ENCODE assay signal across 10 cellular contexts in the genomic region with DNA sequence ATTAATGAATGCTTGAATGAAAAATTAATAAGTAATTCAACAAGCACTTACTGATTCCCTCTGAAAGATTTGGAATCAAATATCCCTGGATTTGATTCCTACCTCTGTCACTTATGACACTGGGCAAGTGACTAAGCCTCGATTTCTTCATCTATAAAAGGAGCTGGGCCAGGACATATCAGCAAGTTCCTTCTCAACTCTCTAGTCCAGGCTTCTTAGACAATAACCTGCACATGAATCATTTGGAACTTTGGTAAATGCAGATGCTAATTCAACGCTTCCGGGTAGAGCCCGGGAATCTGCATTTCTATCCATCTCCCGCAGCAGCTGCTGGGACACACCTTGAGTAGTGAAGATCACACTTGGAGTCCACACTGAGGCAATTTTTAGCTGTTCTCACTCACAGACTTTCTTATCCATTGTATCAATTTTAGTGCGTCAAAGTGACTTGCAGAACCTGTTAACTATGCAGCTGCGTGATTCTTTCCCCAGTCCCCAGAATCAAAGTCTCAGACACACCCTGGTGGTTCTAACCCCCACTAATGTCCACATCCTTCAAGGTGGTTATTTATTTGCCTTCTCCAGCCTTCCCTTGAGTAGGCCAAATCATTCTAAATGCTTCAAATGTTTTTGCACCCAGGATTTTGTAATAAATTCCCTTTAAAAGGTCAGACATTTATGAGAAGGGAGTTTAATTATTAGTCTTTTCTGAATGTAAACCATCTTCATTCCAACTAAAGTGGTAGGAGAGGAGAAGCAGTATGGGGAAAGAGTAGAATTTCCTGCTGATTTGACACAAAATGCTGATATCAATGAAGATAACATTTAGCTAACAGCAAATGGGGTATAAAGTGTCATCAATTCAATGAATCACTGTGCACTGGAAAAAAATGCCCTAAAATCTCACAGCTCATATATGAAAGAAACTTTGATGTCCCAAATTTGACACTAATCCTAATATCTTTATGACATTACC. TPM values are rescaled to one million over a fixed set of nuclear protein-coding genes. Genes with fewer than 3 reads are reported as not detected.
DNase-seq lines count a peak whose midpoint lies in the region; ATAC-seq, FAIRE-seq and TF ChIP-seq lines count a peak whose summit lies in the region.
"Had no signal": no experiment of that assay in that cellular context is flagged by ENCODE, and none has a peak within 500 bp of the region (broad histone marks: within the 10 kb centered on the region; RNA-seq: fewer than 3 reads in every experiment).

No MANE protein-coding gene starts in this region.

- no peaks in the 10 kb centered on the region for H3K36me3 Mint-ChIP-seq in HFFc6 (ENCODE audit: low read depth)

- H3K4me2 ChIP-seq in A549 (peak overlapping the region; percentile 80), MM.1S (ENCODE audit: low read depth, low read length) (no peak overlapping the region)

- no peaks in the 10 kb centered on the region; the same call in none of the 2 replicates for H3K27me3 Mint-ChIP-seq in HFFc6 (ENCODE audit: insufficient read depth)

- H3K27ac Mint-ChIP-seq in HFFc6, result peak overlapping the region; percentile 52

- TF ChIP-seq RAD21 in A549 (conservative IDR thresholded peaks at IDR 0.05 in 1 of 2, IDR thresholded peaks at IDR 0.05 in 1 of 2), result peak; percentile 23 to 46; a peak in 4 of 5 replicates

- H3K27me3 ChIP-seq in adipocyte (replicated peaks; ENCODE audit: control insufficient read depth, insufficient read depth, low read length), result no peaks in the 10 kb centered on the region
- H3K27me3 ChIP-seq in MM.1S (replicated peaks; ENCODE audit: insufficient read depth, low read length), result no peaks in the 10 kb centered on the region

- H3K4me1 ChIP-seq in A549 (peaks cover 79% of the 10 kb centered on the region), adipocyte (ENCODE audit: control insufficient read depth, insufficient read depth, low read length) (peaks cover 11% of the 10 kb centered on the region), MM.1S (ENCODE audit: low read length) (no peaks in the 10 kb centered on the region)

- TF ChIP-seq EP300 in A549 (IDR thresholded peaks at IDR 0.05), result peak; percentile 90 to 97; a peak in 4 of 5 replicates

- no peaks in the 10 kb centered on the region for H4K20me1 ChIP-seq in MM.1S (ENCODE audit: insufficient read depth, low read length)

- CTCF ChIA-PET in A549 (lab: Yijun Ruan, JAX), result interaction anchor here (0.8 to 2.8 kb wide), 7 partner anchors 8 to 182 kb away, joined by 3 to 11 read pairs (median 4); partner anchors contain the start of genes BYSL and MED20

- H3K9me2 ChIP-seq in MM.1S (replicated peaks; ENCODE audit: insufficient read depth, low read length), result no peaks in the 10 kb centered on the region

- H3K4me1 Mint-ChIP-seq in HFFc6 (ENCODE audit: low read depth), result peaks cover 39% of the 10 kb centered on the region

- no peak overlapping the region for H3K9ac ChIP-seq in adipocyte (ENCODE audit: low read length)
- no peak overlapping the region for H3K9ac ChIP-seq in MM.1S (ENCODE audit: low read length)

- H3K9me3 ChIP-seq in A549 (no peaks in the 10 kb centered on the region), adipocyte (ENCODE audit: control insufficient read depth, low read length) (no peaks in the 10 kb centered on the region), MM.1S (replicated peaks; ENCODE audit: insufficient read depth, low read length) (no peaks in the 10 kb centered on the region)

- WGBS in A549 (ENCODE audit: missing lambda C conversion rate), result 4% methylated on average over 7 of the region's 7 CpGs

- H3K4me3 ChIP-seq in A549, result peak overlapping the region; percentile 18; the same call in 1 of the 3 replicates
- H3K4me3 ChIP-seq in adipocyte (ENCODE audit: low read length), result no peak overlapping the region
- no peak overlapping the region for H3K4me3 ChIP-seq in MM.1S (ENCODE audit: low read length)

- no peak for TF ChIP-seq CTCF in A549 (IDR thresholded peaks at IDR 0.05)
- no peak for TF ChIP-seq CTCF in HFFc6 (IDR thresholded peaks at IDR 0.05)
- no peak for TF ChIP-seq CTCF in MM.1S (IDR thresholded peaks at IDR 0.05; ENCODE audit: low read length)

- no peak overlapping the region for H2AFZ ChIP-seq in MM.1S (ENCODE audit: low read length)

- no peaks in the 10 kb centered on the region for H3K36me3 ChIP-seq in adipocyte (ENCODE audit: control insufficient read depth, insufficient read depth, low read length, severe bottlenecking)
- H3K36me3 ChIP-seq in MM.1S (replicated peaks; ENCODE audit: insufficient read depth, low read length), result no peaks in the 10 kb centered on the region

- no peak for FAIRE-seq in A549 (lab: Jason Lieb, UNC)

- ATAC-seq in A549 (peak; percentile 85 to 91), left lobe of liver (no peak)

- H3K9me3 Mint-ChIP-seq in HFFc6, result no peaks in the 10 kb centered on the region

- H3F3A ChIP-seq in MM.1S (ENCODE audit: insufficient read depth, low read length), result no peaks in the 10 kb centered on the region

- H3K27ac ChIP-seq in A549 (peak overlapping the region; percentile 95 to 97), MM.1S (ENCODE audit: low read length) (no peak overlapping the region)

- POLR2A ChIA-PET in A549 (lab: Yijun Ruan, JAX), result interaction anchor here (0.8 to 2.8 kb wide), 5 partner anchors 25 to 180 kb away, joined by 3 to 12 read pairs (median 4); partner anchors contain the start of genes CCND3 and TOMM6

- DNase-seq in A549 (ENCODE audit: low read depth in 1 of 2, low spot score in 1 of 2), result peak; percentile 44 to 97
- peak; percentile 47 for DNase-seq in HFFc6
- peak; percentile 29 for DNase-seq in adipocyte (ENCODE audit: low read depth)
- peak; percentile 7 for DNase-seq in left lobe of liver (ENCODE audit: low spot score)
- no peak for DNase-seq in effector CD8-positive, alpha-beta T cell (lab: John Stamatoyannopoulos, UW)
- DNase-seq in UCSD-AML1 (lab: John Stamatoyannopoulos, UW; ENCODE audit: unreplicated experiment), result no peak
- DNase-seq in NCI-H1930 (lab: John Stamatoyannopoulos, UW), result no peak
- no peak for DNase-seq in MM.1S
- DNase-seq: COR-L47, NCI-H2029 had no signal

- no peak for TF ChIP-seq POLR2A in A549 (IDR thresholded peaks at IDR 0.05; ENCODE audit: low read length)

- H3K79me2 ChIP-seq in MM.1S (ENCODE audit: low read length), result no peaks in the 10 kb centered on the region

- H3K4me3 Mint-ChIP-seq in HFFc6, result peak overlapping the region; percentile 27

TF ChIP-seq in A549, 52 proteins besides CTCF, POLR2A, EP300 and RAD21 (continues in another document):
- no peak for TF ChIP-seq RFX5 (IDR thresholded peaks at IDR 0.05)
- no peak for TF ChIP-seq ZFP36 (IDR thresholded peaks at IDR 0.05; ENCODE audit: borderline replicate concordance, partially characterized antibody)
- TF ChIP-seq, protein P1, sequence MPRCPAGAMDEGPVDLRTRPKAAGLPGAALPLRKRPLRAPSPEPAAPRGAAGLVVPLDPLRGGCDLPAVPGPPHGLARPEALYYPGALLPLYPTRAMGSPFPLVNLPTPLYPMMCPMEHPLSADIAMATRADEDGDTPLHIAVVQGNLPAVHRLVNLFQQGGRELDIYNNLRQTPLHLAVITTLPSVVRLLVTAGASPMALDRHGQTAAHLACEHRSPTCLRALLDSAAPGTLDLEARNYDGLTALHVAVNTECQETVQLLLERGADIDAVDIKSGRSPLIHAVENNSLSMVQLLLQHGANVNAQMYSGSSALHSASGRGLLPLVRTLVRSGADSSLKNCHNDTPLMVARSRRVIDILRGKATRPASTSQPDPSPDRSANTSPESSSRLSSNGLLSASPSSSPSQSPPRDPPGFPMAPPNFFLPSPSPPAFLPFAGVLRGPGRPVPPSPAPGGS (IDR thresholded peaks at IDR 0.05), result 0 out of 3 replicates have a peak, but pooled peaks have one; percentile 60
- TF ChIP-seq ZSCAN20 (CRISPR knock-in tag; IDR thresholded peaks at IDR 0.05), result no peak
- TF ChIP-seq EHMT2 (IDR thresholded peaks at IDR 0.05; ENCODE audit: low read depth), result no peak
- peak; percentile 91 for TF ChIP-seq EHF (CRISPR knock-in tag; IDR thresholded peaks at IDR 0.05)
- TF ChIP-seq, protein P2, sequence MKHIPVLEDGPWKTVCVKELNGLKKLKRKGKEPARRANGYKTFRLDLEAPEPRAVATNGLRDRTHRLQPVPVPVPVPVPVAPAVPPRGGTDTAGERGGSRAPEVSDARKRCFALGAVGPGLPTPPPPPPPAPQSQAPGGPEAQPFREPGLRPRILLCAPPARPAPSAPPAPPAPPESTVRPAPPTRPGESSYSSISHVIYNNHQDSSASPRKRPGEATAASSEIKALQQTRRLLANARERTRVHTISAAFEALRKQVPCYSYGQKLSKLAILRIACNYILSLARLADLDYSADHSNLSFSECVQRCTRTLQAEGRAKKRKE (CRISPR knock-in tag; IDR thresholded peaks at IDR 0.05; ENCODE audit: low read depth), result peak; percentile 70; the same call in 1 of the 2 replicates
- 0 out of 2 replicates have a peak, but pooled peaks have one; percentile 51 for TF ChIP-seq HOXA7 (CRISPR knock-in tag; IDR thresholded peaks at IDR 0.05)
- no peak for TF ChIP-seq NR3C1 (IDR thresholded peaks at IDR 0.05)
- no peak for TF ChIP-seq HEYL (CRISPR knock-in tag; IDR thresholded peaks at IDR 0.05)

RNA-seq across cellular contexts. Expression of gene CCND3, which starts 26.0 kb away (rescaled TPM):
- 112 TPM in 2 replicates for polyA plus RNA-seq in A549 (2011; rRNA removed)
- 233 and 294 TPM in 2 replicates for polyA plus RNA-seq in A549 (2012; cell fraction: cytosol; rRNA removed)
- 237 and 312 TPM in 2 replicates for polyA plus RNA-seq in A549 (2012; cell fraction: nucleus; rRNA removed)
- 213 to 228 TPM (median 215 TPM) in 3 replicates for polyA plus RNA-seq in A549 (2017; fragmentation: RNase III; extraction: RNeasy Plus Mini Kit Qiagen cat#74134 plus additional on column Dnase treatment)
- polyA minus RNA-seq in A549 (2011; rRNA and poly(A)+ RNA removed), result 107 and 161 TPM in 2 replicates
- total RNA-seq in HFFc6 (2021; fragmentation: NEBNext Ultra II Directional; extraction: Animal tissue kit (Norgen Biotek cat#: 25700)), result 10 to 100 TPM; 72.4 to 92.5 (median 82.7) TPM
- total RNA-seq in left lobe of liver, result 14.7 TPM

RNA-seq across cellular contexts. Expression of gene BYSL, which starts 46.3 kb away (rescaled TPM):
- polyA plus RNA-seq in A549 (2011; rRNA removed), result 28.8 and 38.7 TPM in 2 replicates
- 51.6 and 57.2 TPM in 2 replicates for polyA plus RNA-seq in A549 (2012; cell fraction: cytosol; rRNA removed)
- polyA plus RNA-seq in A549 (2012; cell fraction: nucleus; rRNA removed), result 60.1 and 67.8 TPM in 2 replicates
- polyA plus RNA-seq in A549 (2017; fragmentation: RNase III; extraction: RNeasy Plus Mini Kit Qiagen cat#74134 plus additional on column Dnase treatment), result 60.9 to 66.9 TPM (median 61.8 TPM) in 3 replicates
- 40.0 and 41.5 TPM in 2 replicates for polyA minus RNA-seq in A549 (2011; rRNA and poly(A)+ RNA removed)
- total RNA-seq in HFFc6 (2021; fragmentation: NEBNext Ultra II Directional; extraction: Animal tissue kit (Norgen Biotek cat#: 25700)), result 10 to 100 TPM; 32.3 to 44.3 (median 33.5) TPM
- 5.3 TPM for total RNA-seq in left lobe of liver

RNA-seq across cellular contexts. Expression of gene MED20, which starts 46.7 kb away (rescaled TPM):
- 29.3 and 32.9 TPM in 2 replicates for polyA plus RNA-seq in A549 (2011; rRNA removed)
- 17.7 and 19.1 TPM in 2 replicates for polyA plus RNA-seq in A549 (2012; cell fraction: cytosol; rRNA removed)
- 15.8 and 17.8 TPM in 2 replicates for polyA plus RNA-seq in A549 (2012; cell fraction: nucleus; rRNA removed)
- 18.4 to 21.0 TPM (median 19.0 TPM) in 3 replicates for polyA plus RNA-seq in A549 (2017; fragmentation: RNase III; extraction: RNeasy Plus Mini Kit Qiagen cat#74134 plus additional on column Dnase treatment)
- 34.0 and 36.5 TPM in 2 replicates for polyA minus RNA-seq in A549 (2011; rRNA and poly(A)+ RNA removed)
- 10 to 100 TPM; 22.8 to 28.4 (median 26.0) TPM for total RNA-seq in HFFc6 (2021; fragmentation: NEBNext Ultra II Directional; extraction: Animal tissue kit (Norgen Biotek cat#: 25700))
- total RNA-seq in left lobe of liver, result 9.4 TPM

Comparison
In these comparisons a context has a peak if more than half of its experiments do, and no peak if none do; other contexts are left out.
1. DNase-seq: peak in A549 (2 of 2), HFFc6 (single experiment), adipocyte (single experiment) and left lobe of liver (single experiment); none in effector CD8-positive, alpha-beta T cell (single experiment), UCSD-AML1 (single experiment), NCI-H1930 (0 of 2) and MM.1S (single experiment).